1 cellular context compared by ENCODE assay signal in the genomic region with DNA sequence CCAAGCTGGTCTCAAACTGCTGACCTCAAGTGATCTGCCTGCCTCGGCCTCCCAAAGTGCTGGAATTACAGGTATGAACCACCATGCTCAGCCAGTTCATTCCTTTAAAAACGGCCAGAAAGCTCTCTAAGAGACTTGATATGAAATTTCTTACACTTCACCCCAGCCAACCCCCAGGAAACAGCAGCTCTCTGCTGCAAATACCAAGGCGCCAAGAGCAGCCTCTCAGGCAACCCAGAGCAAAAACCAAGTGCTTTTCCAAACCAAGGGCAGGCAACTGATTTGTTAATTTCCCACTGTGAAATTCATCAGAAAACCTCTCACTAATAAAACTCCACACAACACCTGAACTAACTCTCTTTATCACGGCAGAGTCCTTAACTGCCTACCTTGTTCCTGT.
TF ChIP-seq lines count a peak whose summit lies in the region.

No MANE protein-coding gene starts in this region.

TF ChIP-seq in GM23338, 12 proteins besides CTCF, POLR2A, EP300 and RAD21 (continued from another document):
- TF ChIP-seq, protein P1, sequence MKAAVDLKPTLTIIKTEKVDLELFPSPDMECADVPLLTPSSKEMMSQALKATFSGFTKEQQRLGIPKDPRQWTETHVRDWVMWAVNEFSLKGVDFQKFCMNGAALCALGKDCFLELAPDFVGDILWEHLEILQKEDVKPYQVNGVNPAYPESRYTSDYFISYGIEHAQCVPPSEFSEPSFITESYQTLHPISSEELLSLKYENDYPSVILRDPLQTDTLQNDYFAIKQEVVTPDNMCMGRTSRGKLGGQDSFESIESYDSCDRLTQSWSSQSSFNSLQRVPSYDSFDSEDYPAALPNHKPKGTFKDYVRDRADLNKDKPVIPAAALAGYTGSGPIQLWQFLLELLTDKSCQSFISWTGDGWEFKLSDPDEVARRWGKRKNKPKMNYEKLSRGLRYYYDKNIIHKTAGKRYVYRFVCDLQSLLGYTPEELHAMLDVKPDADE (IDR thresholded peaks at IDR 0.05): no peak
